8 cellular contexts compared by ENCODE assay signal in genomic region chrX:2500091-2500680, GRCh38. TPM values are rescaled to one million over a fixed set of nuclear protein-coding genes. Genes with fewer than 3 reads are reported as not detected.
DNase-seq lines count a peak whose midpoint lies in the region; ATAC-seq, FAIRE-seq and TF ChIP-seq lines count a peak whose summit lies in the region.

No MANE protein-coding gene starts in this region.

- no peaks in the 10 kb centered on the region for H3K9me3 Mint-ChIP-seq in WTC11

- CTCF ChIA-PET in WTC11 (lab: Charles Lee), result no interaction called here

- H3K4me1 ChIP-seq in muscle layer of duodenum (ENCODE audit: control insufficient read depth in 1 of 2, insufficient read depth in 2 of 2, low read length in 2 of 2), result peaks cover 11 to 30% of the 10 kb centered on the region in 2 donors

- H3K27me3 Mint-ChIP-seq in WTC11 (ENCODE audit: low read depth), result no peaks in the 10 kb centered on the region

- peak overlapping the region; percentile 80 for H3K4me3 Mint-ChIP-seq in WTC11

- TF ChIP-seq CTCF in WTC11 (IDR thresholded peaks at IDR 0.05) (no peak), D721Med (IDR thresholded peaks at IDR 0.05; ENCODE audit: insufficient read depth, missing control alignments) (no peak)

- H3K27ac Mint-ChIP-seq in WTC11, result no peak overlapping the region

- no peaks in the 10 kb centered on the region; the same call in 1 of the 2 replicates for H3K36me3 Mint-ChIP-seq in WTC11

- peak; percentile 39 for DNase-seq in activated naive CD4-positive, alpha-beta T cell treated with Interleukin-2 at 50 U/mL for 16 hours
- no peak for DNase-seq in activated naive CD4-positive, alpha-beta T cell (lab: John Stamatoyannopoulos, UW)
- DNase-seq in WTC11 (ENCODE audit: low spot score) (peak; percentile 51), epithelial cell of prostate (ENCODE audit: low read depth, low spot score) (no peak), D721Med (ENCODE audit: insufficient read length, low spot score) (no peak), NCI-H1105 (lab: John Stamatoyannopoulos, UW) (no peak)

- peaks cover 7 to 10% of the 10 kb centered on the region in 2 donors for H3K36me3 ChIP-seq in muscle layer of duodenum (ENCODE audit: control insufficient read depth in 1 of 2, insufficient read depth in 2 of 2, low read length in 2 of 2)

- POLR2A ChIA-PET in WTC11 (lab: Charles Lee), result no interaction called here

- ATAC-seq in HG03135 (IDR thresholded peaks at IDR 0.05; ENCODE audit: unreplicated experiment) (peak; percentile 43), WTC11 (peak; percentile 60)

- no peaks in the 10 kb centered on the region for H3K9me3 ChIP-seq in muscle layer of duodenum (ENCODE audit: control insufficient read depth in 1 of 2, low read length in 2 of 2)

- peak overlapping the region; percentile 70 to 95 for H3K4me3 ChIP-seq in muscle layer of duodenum (ENCODE audit: low read depth in 1 of 2, low read length in 2 of 2)

- peaks cover 33% of the 10 kb centered on the region for H3K4me1 Mint-ChIP-seq in WTC11

- no peak for FAIRE-seq in D721Med (lab: Jason Lieb, UNC)

- H3K27ac ChIP-seq in epithelial cell of prostate, result peak overlapping the region; percentile 50
- H3K27ac ChIP-seq in muscle layer of duodenum (ENCODE audit: low read length), result peak overlapping the region; percentile 78

- H3K27me3 ChIP-seq in muscle layer of duodenum (ENCODE audit: low read depth, low read length), result no peaks in the 10 kb centered on the region

TF ChIP-seq in WTC11, 78 proteins besides CTCF, POLR2A, EP300 and RAD21 (continues in another document):
- TF ChIP-seq ARID4B (CRISPR knock-in tag; IDR thresholded peaks at IDR 0.05; ENCODE audit: borderline replicate concordance), result no peak
- TF ChIP-seq HMGA2 (CRISPR knock-in tag; IDR thresholded peaks at IDR 0.05), result no peak
- no peak for TF ChIP-seq ETV6 (CRISPR knock-in tag; IDR thresholded peaks at IDR 0.05)
- no peak for TF ChIP-seq ZNF425 (CRISPR knock-in tag; conservative IDR thresholded peaks at IDR 0.05)
- TF ChIP-seq ESRRA (CRISPR knock-in tag; IDR thresholded peaks at IDR 0.05; ENCODE audit: borderline replicate concordance), result no peak
- no peak; the same call in 1 of the 2 replicates for TF ChIP-seq CDX4 (CRISPR knock-in tag; IDR thresholded peaks at IDR 0.05; ENCODE audit: borderline replicate concordance)
- no peak for TF ChIP-seq ZNF396 (CRISPR knock-in tag; IDR thresholded peaks at IDR 0.05; ENCODE audit: borderline replicate concordance)
- TF ChIP-seq JAZF1 (CRISPR knock-in tag; IDR thresholded peaks at IDR 0.05), result no peak
- no peak for TF ChIP-seq GRHL2 (CRISPR knock-in tag; IDR thresholded peaks at IDR 0.05; ENCODE audit: insufficient replicate concordance, severe bottlenecking)
- TF ChIP-seq NFATC4 (CRISPR knock-in tag; IDR thresholded peaks at IDR 0.05), result no peak
- peak; percentile 79 for TF ChIP-seq GTF2I (CRISPR knock-in tag; conservative IDR thresholded peaks at IDR 0.05)
- no peak for TF ChIP-seq FOXP4 (CRISPR knock-in tag; IDR thresholded peaks at IDR 0.05)
- no peak for TF ChIP-seq USF1 (CRISPR knock-in tag; IDR thresholded peaks at IDR 0.05)
- TF ChIP-seq GABPB1 (CRISPR knock-in tag; IDR thresholded peaks at IDR 0.05), result peak; percentile 40; the same call in 1 of the 2 replicates
- no peak for TF ChIP-seq ZNF317 (CRISPR knock-in tag; IDR thresholded peaks at IDR 0.05; ENCODE audit: borderline replicate concordance, low read depth)
- TF ChIP-seq E2F5 (CRISPR knock-in tag; IDR thresholded peaks at IDR 0.05), result 0 out of 2 replicates have a peak, but pooled peaks have one; percentile 40
- no peak for TF ChIP-seq NFE2L1 (CRISPR knock-in tag; IDR thresholded peaks at IDR 0.05)

RNA-seq across cellular contexts. Expression of gene DHRSX, which starts 0.6 kb away (rescaled TPM):
- 28.2 to 34.3 TPM (median 33.4 TPM) in 3 replicates for total RNA-seq in WTC11 (2021)

RNA-seq across cellular contexts. Expression of gene ZBED1, which starts 0.6 kb away (rescaled TPM):
- 45.1 to 49.2 TPM (median 47.3 TPM) in 3 replicates for total RNA-seq in WTC11 (2021)

Comparison
In these comparisons a context has a peak if more than half of its experiments do, and no peak if none do; other contexts are left out.
1. DNase-seq: peak in activated naive CD4-positive, alpha-beta T cell treated with Interleukin-2 at 50 U/mL for 16 hours (single experiment) and WTC11 (single experiment); none in activated naive CD4-positive, alpha-beta T cell (0 of 4), epithelial cell of prostate (single experiment), D721Med (single experiment) and NCI-H1105 (single experiment).